In genomic region chr5:124724357-124725039, GRCh38 we compare ENCODE assay signal across 14 cellular contexts. TPM values are rescaled to one million over a fixed set of nuclear protein-coding genes. Genes with fewer than 3 reads are reported as not detected.
DNase-seq lines count a peak whose midpoint lies in the region; ATAC-seq and TF ChIP-seq lines count a peak whose summit lies in the region.
"Had no signal": no experiment of that assay in that cellular context is flagged by ENCODE, and none has a peak within 500 bp of the region (broad histone marks: within the 10 kb centered on the region; RNA-seq: fewer than 3 reads in every experiment).

No MANE protein-coding gene starts in this region.

- peak overlapping the region in 1 of 2 experiments; percentile 2; a peak in 1 of 5 replicates for H3K4me3 Mint-ChIP-seq in H9
- H3K4me3 Mint-ChIP-seq in stimulated activated memory B cell treated with anti-CD40 and anti-IgM and Interleukin-4, amounts not matched to agents 10 μg/mL and 1 μg/mL and 100 μg/mL, for 72 hours: peak overlapping the region; percentile 86
- no peak overlapping the region for H3K4me3 Mint-ChIP-seq in activated CD4-positive, alpha-beta T cell treated with anti-CD3 and anti-CD28 coated beads, Interleukin-2, amount 10 ng/mL, durations not matched to agents 7 days and 5 days
- H3K4me3 Mint-ChIP-seq: activated naive CD8-positive, alpha-beta T cell treated with anti-CD3 and anti-CD28 coated beads, Interleukin-2, amount 10 ng/mL, durations not matched to agents 7 days and 5 days; nephron had no signal

- POLR2A ChIA-PET in activated CD4-positive, alpha-beta T cell treated with anti-CD3 and anti-CD28 coated beads, Interleukin-2, amount 10 ng/mL, durations not matched to agents 7 days and 5 days (lab: Charles Lee): no interaction called here

- peaks cover 2 to 20% (median 12%) of the 10 kb centered on the region in 3 experiments; a peak in 6 of 7 replicates for H3K36me3 Mint-ChIP-seq in H9 (ENCODE audit: insufficient read depth in 1 of 3, low read depth in 3 of 3)
- H3K36me3 Mint-ChIP-seq in stimulated activated memory B cell treated with anti-CD40 and anti-IgM and Interleukin-4, amounts not matched to agents 10 μg/mL and 1 μg/mL and 100 μg/mL, for 72 hours: peaks cover 5% of the 10 kb centered on the region
- H3K36me3 Mint-ChIP-seq in activated CD4-positive, alpha-beta T cell treated with anti-CD3 and anti-CD28 coated beads, Interleukin-2, amount 10 ng/mL, durations not matched to agents 7 days and 5 days (ENCODE audit: low read depth): no peaks in the 10 kb centered on the region
- H3K36me3 Mint-ChIP-seq: activated naive CD8-positive, alpha-beta T cell treated with anti-CD3 and anti-CD28 coated beads, Interleukin-2, amount 10 ng/mL, durations not matched to agents 7 days and 5 days had no signal

- no peak overlapping the region for H2AK5ac ChIP-seq in H9 (ENCODE audit: insufficient read length, low read length)

- H3K18ac ChIP-seq in H9 (ENCODE audit: insufficient read length, low read depth, low read length): no peak overlapping the region

- no peaks in the 10 kb centered on the region for H3K9me3 Mint-ChIP-seq in H9
- H3K9me3 Mint-ChIP-seq in stimulated activated memory B cell treated with anti-CD40 and anti-IgM and Interleukin-4, amounts not matched to agents 10 μg/mL and 1 μg/mL and 100 μg/mL, for 72 hours: no peaks in the 10 kb centered on the region
- H3K9me3 Mint-ChIP-seq in activated CD4-positive, alpha-beta T cell treated with anti-CD3 and anti-CD28 coated beads, Interleukin-2, amount 10 ng/mL, durations not matched to agents 7 days and 5 days: no peaks in the 10 kb centered on the region
- H3K9me3 Mint-ChIP-seq: activated naive CD8-positive, alpha-beta T cell treated with anti-CD3 and anti-CD28 coated beads, Interleukin-2, amount 10 ng/mL, durations not matched to agents 7 days and 5 days; nephron had no signal

- no peaks in the 10 kb centered on the region for H3K27me3 Mint-ChIP-seq in H9 (ENCODE audit: low read depth)
- no peaks in the 10 kb centered on the region for H3K27me3 Mint-ChIP-seq in stimulated activated memory B cell treated with anti-CD40 and anti-IgM and Interleukin-4, amounts not matched to agents 10 μg/mL and 1 μg/mL and 100 μg/mL, for 72 hours
- H3K27me3 Mint-ChIP-seq in activated CD4-positive, alpha-beta T cell treated with anti-CD3 and anti-CD28 coated beads, Interleukin-2, amount 10 ng/mL, durations not matched to agents 7 days and 5 days: no peaks in the 10 kb centered on the region

- ATAC-seq in GM18858 (IDR thresholded peaks at IDR 0.05; ENCODE audit: unreplicated experiment) (peak; percentile 36), HG03565 (IDR thresholded peaks at IDR 0.05; ENCODE audit: unreplicated experiment) (peak; percentile 34), GM19324 (IDR thresholded peaks at IDR 0.05; ENCODE audit: low FRiP score, unreplicated experiment) (no peak)
- peak; percentile 34 for ATAC-seq in stimulated activated memory B cell treated with anti-CD40 and anti-IgM and Interleukin-4, amounts not matched to agents 10 μg/mL and 1 μg/mL and 100 μg/mL, for 72 hours

- no peak overlapping the region for H3K4me2 ChIP-seq in H9 (ENCODE audit: insufficient read depth, insufficient read length, low read length)

- H4K8ac ChIP-seq in H9 (replicated peaks; ENCODE audit: insufficient read length, low read depth, low read length): no peak overlapping the region

- H3T11ph ChIP-seq in H9 (ENCODE audit: low read length): no peak overlapping the region

- H3K9me3 ChIP-seq in H9 (ENCODE audit: control insufficient read depth, low read depth, low read length) (no peaks in the 10 kb centered on the region), WERI-Rb-1 (ENCODE audit: severe bottlenecking) (no peaks in the 10 kb centered on the region)
- H3K9me3 ChIP-seq: uterus had no signal

- H2BK20ac ChIP-seq in H9 (ENCODE audit: low read depth, low read length, poor library complexity, severe bottlenecking): no peak overlapping the region

- DNase-seq in H9 (no peak), WERI-Rb-1 (no peak)
- no peak for DNase-seq in activated CD4-positive, alpha-beta T cell treated with anti-CD3 and anti-CD28 coated beads, Interleukin-2, amount 10 ng/mL, durations not matched to agents 7 days and 5 days
- DNase-seq: activated CD4-positive, alpha-beta T cell treated with anti-CD3 and anti-CD28 coated beads, Interleukin-2, amount 50 U/mL, for 48 hours; activated naive CD8-positive, alpha-beta T cell treated with anti-CD3 and anti-CD28 coated beads, Interleukin-2, amount 10 ng/mL, durations not matched to agents 7 days and 5 days; small intestine; uterus had no signal

- H3K4ac ChIP-seq in H9 (ENCODE audit: low read depth, low read length): no peak overlapping the region

- peaks cover 64 to 71% of the 10 kb centered on the region in 2 experiments for H3K4me1 Mint-ChIP-seq in H9
- peaks cover 51% of the 10 kb centered on the region for H3K4me1 Mint-ChIP-seq in stimulated activated memory B cell treated with anti-CD40 and anti-IgM and Interleukin-4, amounts not matched to agents 10 μg/mL and 1 μg/mL and 100 μg/mL, for 72 hours
- no peaks in the 10 kb centered on the region for H3K4me1 Mint-ChIP-seq in activated CD4-positive, alpha-beta T cell treated with anti-CD3 and anti-CD28 coated beads, Interleukin-2, amount 10 ng/mL, durations not matched to agents 7 days and 5 days
- H3K4me1 Mint-ChIP-seq: activated naive CD8-positive, alpha-beta T cell treated with anti-CD3 and anti-CD28 coated beads, Interleukin-2, amount 10 ng/mL, durations not matched to agents 7 days and 5 days had no signal

- H2BK5ac ChIP-seq in H9 (ENCODE audit: insufficient read length, low read length): no peak overlapping the region

- H3K27ac ChIP-seq in H9 (ENCODE audit: insufficient read length, low read depth, low read length) (no peak overlapping the region), WERI-Rb-1 (no peak overlapping the region)
- H3K27ac ChIP-seq: coronary artery, HL-60, uterus had no signal

- peaks cover 13% of the 10 kb centered on the region for H3K79me1 ChIP-seq in H9 (ENCODE audit: insufficient read depth, low read depth, low read length, poor library complexity, severe bottlenecking)

- WGBS in H9 (ENCODE audit: extremely low coverage, insufficient read length, low lambda C conversion rate): no CpG with 5 or more reads among the region's 6 CpGs

- no peak overlapping the region for H3K4me3 ChIP-seq in WERI-Rb-1 (ENCODE audit: low read depth, low read length)
- H3K4me3 ChIP-seq: coronary artery, uterus had no signal

- no peak overlapping the region for H3K14ac ChIP-seq in H9 (ENCODE audit: insufficient read depth, low read length)

- peak overlapping the region; percentile 29 to 75 (median 59); a peak in 5 of 7 replicates for H3K27ac Mint-ChIP-seq in H9
- peak overlapping the region; percentile 89 for H3K27ac Mint-ChIP-seq in stimulated activated memory B cell treated with anti-CD40 and anti-IgM and Interleukin-4, amounts not matched to agents 10 μg/mL and 1 μg/mL and 100 μg/mL, for 72 hours
- H3K27ac Mint-ChIP-seq in activated CD4-positive, alpha-beta T cell treated with anti-CD3 and anti-CD28 coated beads, Interleukin-2, amount 10 ng/mL, durations not matched to agents 7 days and 5 days: no peak overlapping the region
- H3K27ac Mint-ChIP-seq: activated naive CD8-positive, alpha-beta T cell treated with anti-CD3 and anti-CD28 coated beads, Interleukin-2, amount 10 ng/mL, durations not matched to agents 7 days and 5 days had no signal

- no peak overlapping the region for H2AFZ ChIP-seq in H9 (ENCODE audit: low read length)

- no peak overlapping the region for H4K91ac ChIP-seq in H9 (ENCODE audit: insufficient read length, low read depth, low read length)

- no peaks in the 10 kb centered on the region; the same call in 1 of the 2 replicates for H3K27me3 ChIP-seq in H9 (ENCODE audit: insufficient read depth, low read length)
- H3K27me3 ChIP-seq in WERI-Rb-1 (ENCODE audit: insufficient read depth, low read depth, severe bottlenecking): no peaks in the 10 kb centered on the region
- H3K27me3 ChIP-seq: uterus had no signal

- H2BK12ac ChIP-seq in H9 (ENCODE audit: insufficient read length, low read depth, low read length): no peak overlapping the region

- H3K79me2 ChIP-seq in H9 (ENCODE audit: insufficient read depth, low read length): peaks cover 58% of the 10 kb centered on the region; the same call in 1 of the 2 replicates

- peaks cover 14% of the 10 kb centered on the region for H3K4me1 ChIP-seq in H9 (ENCODE audit: insufficient read depth, low read length)
- H3K4me1 ChIP-seq: uterus had no signal

- TF ChIP-seq CTCF in H9 (conservative IDR thresholded peaks at IDR 0.05): no peak
- TF ChIP-seq CTCF in WERI-Rb-1 (IDR thresholded peaks at IDR 0.05; ENCODE audit: low read depth, low read length): no peak

- no peaks in the 10 kb centered on the region for H3K23me2 ChIP-seq in H9 (ENCODE audit: insufficient read length, low read depth, low read length, poor library complexity, severe bottlenecking)

- H2BK15ac ChIP-seq in H9 (ENCODE audit: low read depth, low read length): no peak overlapping the region

- H3K23ac ChIP-seq in H9 (ENCODE audit: insufficient read length, low read depth, low read length): no peak overlapping the region

- H3K36me3 ChIP-seq in WERI-Rb-1: peaks cover 10% of the 10 kb centered on the region
- H3K36me3 ChIP-seq: uterus had no signal

- no peak overlapping the region for H2BK120ac ChIP-seq in H9 (ENCODE audit: low read depth, low read length, poor library complexity, severe bottlenecking)

- CTCF ChIA-PET in activated CD4-positive, alpha-beta T cell treated with anti-CD3 and anti-CD28 coated beads, Interleukin-2, amount 10 ng/mL, durations not matched to agents 7 days and 5 days (lab: Charles Lee): interaction anchor here (0.6 kb wide), 1 partner anchor 84 kb away, joined by 3 read pairs; no protein-coding TSS in a partner anchor

- no peak overlapping the region for H3K56ac ChIP-seq in H9 (ENCODE audit: insufficient read length, low read depth, low read length)

- no peak overlapping the region for H4K5ac ChIP-seq in H9 (ENCODE audit: insufficient read length, low read depth, low read length)

- no peaks in the 10 kb centered on the region for H4K20me1 ChIP-seq in H9 (ENCODE audit: control insufficient read depth, insufficient read depth, insufficient read length)

- no peak overlapping the region for H3K9ac ChIP-seq in H9 (ENCODE audit: extremely low read depth, insufficient read length, low read length)

RNA-seq across cellular contexts. Expression of gene ZNF608, which starts 21.9 kb away (rescaled TPM):
- total RNA-seq in H9 (2021): 63.7 and 67.0 TPM in 2 replicates
- total RNA-seq in activated CD4-positive, alpha-beta T cell treated with anti-CD3 and anti-CD28 coated beads, Interleukin-2, amount 10 ng/mL, durations not matched to agents 7 days and 5 days: not detected
- total RNA-seq: activated naive CD8-positive, alpha-beta T cell treated with anti-CD3 and anti-CD28 coated beads, Interleukin-2, amount 10 ng/mL, durations not matched to agents 7 days and 5 days had no signal

Comparison
In these comparisons a context has a peak if more than half of its experiments do, and no peak if none do; other contexts are left out.
1. RNA of gene ZNF608, which starts 21.9 kb away (total RNA-seq): 63.7 to 67.0 TPM in H9; not detected in activated CD4-positive, alpha-beta T cell treated with anti-CD3 and anti-CD28 coated beads, Interleukin-2, amount 10 ng/mL, durations not matched to agents 7 days and 5 days; every median in the first group is over 10 times any median in the second.